ENCODE assay signal across 1 cellular context in the genomic region with DNA sequence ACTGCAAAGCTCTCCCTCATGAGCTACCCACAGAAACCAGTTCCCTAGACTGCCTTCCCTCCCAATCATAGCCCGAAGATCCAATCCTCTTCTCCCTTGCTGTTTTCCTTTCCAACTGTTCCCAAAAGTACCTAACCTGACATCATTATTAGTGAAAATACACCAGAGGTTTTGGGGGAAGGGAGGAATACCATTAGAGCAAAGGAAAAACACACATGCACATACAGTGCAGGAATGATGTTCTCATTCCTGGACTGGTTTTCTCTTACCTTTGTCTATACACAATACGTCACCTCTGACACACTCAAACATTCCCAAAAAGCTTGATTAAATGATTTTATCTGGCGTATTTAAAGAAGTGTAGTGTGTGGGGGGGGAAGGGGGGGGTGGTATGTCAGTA.
TF ChIP-seq lines count a peak whose summit lies in the region.

No MANE protein-coding gene starts in this region.

TF ChIP-seq in SK-N-SH, 30 proteins besides CTCF, POLR2A, EP300 and RAD21 (continued from another document):
- TF ChIP-seq IRF3 (IDR thresholded peaks at IDR 0.05; ENCODE audit: low read depth, low read length), result no peak
- no peak for TF ChIP-seq PBX3 (IDR thresholded peaks at IDR 0.05)
- TF ChIP-seq USF1 (IDR thresholded peaks at IDR 0.05; ENCODE audit: borderline replicate concordance, low read depth), result no peak
- no peak for TF ChIP-seq TCF12 (IDR thresholded peaks at IDR 0.05)
- TF ChIP-seq FOSL2 (IDR thresholded peaks at IDR 0.05; ENCODE audit: borderline replicate concordance, low read depth), result no peak
- no peak for TF ChIP-seq FOXM1 (IDR thresholded peaks at IDR 0.05; ENCODE audit: low read depth)
- TF ChIP-seq MEF2A (IDR thresholded peaks at IDR 0.05; ENCODE audit: borderline replicate concordance, low read depth), result no peak
